ENCODE assay signal across 24 cellular contexts in genomic region chr20:41278936-41279335, GRCh38.
"Had no signal": no experiment of that assay in that cellular context is flagged by ENCODE, and none has a peak within 500 bp of the region (broad histone marks: within the 10 kb centered on the region; RNA-seq: fewer than 3 reads in every experiment).

No MANE protein-coding gene starts in this region.

- H3K27me3 ChIP-seq: foreskin keratinocyte, heart right ventricle, left lung, neural progenitor cell, pancreas, suprapubic skin, tibial artery, upper lobe of left lung, vagina had no signal

- H3K36me3 ChIP-seq: heart right ventricle, left lung, lower lobe of right lung, neural progenitor cell, pancreas, suprapubic skin, tibial artery, upper lobe of left lung, vagina had no signal

- H3K9ac ChIP-seq: neural progenitor cell had no signal

- ATAC-seq: esophagus mucosa; foreskin keratinocyte; lower lobe of right lung; natural killer cell treated with Interleukin-12 subunit alpha and Interleukin-12 subunit beta and Interleukin-15 and Interleukin-18, amount 100 ng/mL, for 72 hours; pancreas; right cardiac atrium; stimulated activated effector memory CD8-positive, alpha-beta T cell treated with anti-CD3 and anti-CD28 coated beads, Interleukin-12 subunit alpha, Interleukin-12 subunit beta, amount 100 ng/mL, for 72 hours; stimulated activated naive CD8-positive, alpha-beta T cell treated with anti-CD3 and anti-CD28 coated beads, Interleukin-15, Interleukin-2, amounts not matched to agents 100 U/mL and 50 U/mL, for 24 hours had no signal

- H3K9me3 ChIP-seq: heart right ventricle, left lung, lower lobe of right lung, pancreas, suprapubic skin, tibial artery, upper lobe of left lung, vagina had no signal

- H3K4me1 ChIP-seq: foreskin keratinocyte had no signal

- DNase-seq: cerebellar nuclear complex; cortex of kidney; effector memory CD4-positive, alpha-beta T cell; foreskin keratinocyte; heart right ventricle; islet precursor cell; left lung; lower lobe of right lung; midbrain; nucleus accumbens; pancreas; right cardiac atrium; stimulated activated CD4-positive, alpha-beta T cell treated with anti-CD3 and anti-CD28 coated beads, Interleukin-2, amount 100 ng/mL, for 48 hours; stimulated activated CD8-positive, alpha-beta memory T cell treated with anti-CD3 and anti-CD28 coated beads, Interleukin-4, amount 100 ng/mL, for 48 hours; stimulated activated naive CD8-positive, alpha-beta T cell treated with anti-CD3 and anti-CD28 coated beads, Interleukin-15, Interleukin-2, amounts not matched to agents 100 U/mL and 50 U/mL, for 24 hours; tibial artery; upper lobe of left lung had no signal

- H3K4me3 ChIP-seq: heart right ventricle, left lung, lower lobe of right lung, neural progenitor cell, pancreas, smooth muscle cell, suprapubic skin, tibial artery, upper lobe of left lung, vagina had no signal

- H3K27ac ChIP-seq: foreskin keratinocyte, left lung, neural progenitor cell, pancreas, suprapubic skin, tibial artery, upper lobe of left lung, vagina had no signal
